Comparison of ENCODE assay signal across 19 cellular contexts in the genomic region with DNA sequence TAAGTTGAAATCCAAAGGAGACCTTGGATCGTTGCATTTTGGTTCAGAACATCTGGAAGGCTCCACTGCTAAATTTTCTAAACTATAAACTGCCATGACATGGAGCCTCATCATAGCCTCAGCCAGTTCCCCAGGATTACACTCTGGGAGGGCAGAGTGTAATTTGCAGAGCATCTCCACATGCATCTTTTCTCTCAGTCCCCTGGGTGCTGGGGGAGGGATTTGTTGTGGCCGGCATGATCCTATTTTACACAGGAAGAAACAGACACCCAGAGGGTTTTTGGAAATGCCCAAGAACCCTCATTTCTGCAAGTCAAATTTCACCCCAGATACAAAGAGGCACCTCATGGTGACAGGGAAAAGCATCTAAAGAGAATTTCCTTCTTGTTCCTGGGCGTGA. TPM values are rescaled to one million over a fixed set of nuclear protein-coding genes. Genes with fewer than 3 reads are reported as not detected.
A peak's percentile ranks its signal among the peaks of the same experiment; 100 is the strongest.
DNase-seq lines count a peak whose midpoint lies in the region; ATAC-seq and TF ChIP-seq lines count a peak whose summit lies in the region.
"Had no signal": no experiment of that assay in that cellular context is flagged by ENCODE, and none has a peak within 500 bp of the region (broad histone marks: within the 10 kb centered on the region; RNA-seq: fewer than 3 reads in every experiment).

No MANE protein-coding gene starts in this region.

- H3K36me3 Mint-ChIP-seq in CD4-positive, alpha-beta T cell (ENCODE audit: low read depth) = no peaks in the 10 kb centered on the region
- no peaks in the 10 kb centered on the region for H3K36me3 Mint-ChIP-seq in natural killer cell treated with Interleukin-12 subunit alpha and Interleukin-12 subunit beta and Interleukin-15 and Interleukin-18, amount 100 ng/mL, for 72 hours

- no peak overlapping the region for H3K27ac Mint-ChIP-seq in CD4-positive, alpha-beta T cell
- no peak overlapping the region for H3K27ac Mint-ChIP-seq in natural killer cell treated with Interleukin-12 subunit alpha and Interleukin-12 subunit beta and Interleukin-15 and Interleukin-18, amount 100 ng/mL, for 72 hours

- peak overlapping the region; percentile 85 for H3K4me3 Mint-ChIP-seq in CD4-positive, alpha-beta T cell
- peak overlapping the region; percentile 78 for H3K4me3 Mint-ChIP-seq in natural killer cell treated with Interleukin-12 subunit alpha and Interleukin-12 subunit beta and Interleukin-15 and Interleukin-18, amount 100 ng/mL, for 72 hours

- H3K4me1 Mint-ChIP-seq in CD4-positive, alpha-beta T cell (ENCODE audit: low read depth) = peaks cover 19% of the 10 kb centered on the region
- H3K4me1 Mint-ChIP-seq in natural killer cell treated with Interleukin-12 subunit alpha and Interleukin-12 subunit beta and Interleukin-15 and Interleukin-18, amount 100 ng/mL, for 72 hours (ENCODE audit: low read depth in 2 of 2) = peaks cover 22 to 37% of the 10 kb centered on the region in 2 donors

- no peak for ATAC-seq in CD4-positive, alpha-beta T cell (ENCODE audit: poor library complexity)
- ATAC-seq in natural killer cell treated with Interleukin-12 subunit alpha and Interleukin-12 subunit beta and Interleukin-15 and Interleukin-18, amount 100 ng/mL, for 72 hours = no peak
- ATAC-seq: left ventricle myocardium superior had no signal

- no peak overlapping the region for H3K4me3 ChIP-seq in tibial nerve
- H3K4me3 ChIP-seq: prostate gland, smooth muscle cell had no signal

- TF ChIP-seq POLR2A in tibial nerve (IDR thresholded peaks at IDR 0.05) = no peak

- peaks cover 43% of the 10 kb centered on the region for H3K27me3 Mint-ChIP-seq in CD4-positive, alpha-beta T cell
- H3K27me3 Mint-ChIP-seq in natural killer cell treated with Interleukin-12 subunit alpha and Interleukin-12 subunit beta and Interleukin-15 and Interleukin-18, amount 100 ng/mL, for 72 hours = peaks cover 1 to 4% of the 10 kb centered on the region in 2 donors

- no peaks in the 10 kb centered on the region for H3K9me3 Mint-ChIP-seq in CD4-positive, alpha-beta T cell
- H3K9me3 Mint-ChIP-seq in natural killer cell treated with Interleukin-12 subunit alpha and Interleukin-12 subunit beta and Interleukin-15 and Interleukin-18, amount 100 ng/mL, for 72 hours = no peaks in the 10 kb centered on the region

- peaks cover 15% of the 10 kb centered on the region for H3K27me3 ChIP-seq in CD4-positive, alpha-beta T cell (ENCODE audit: control insufficient read depth, insufficient read depth, low read length)
- H3K27me3 ChIP-seq in tibial nerve = no peaks in the 10 kb centered on the region

- intact Hi-C loops in CD4-positive, alpha-beta T cell (cut with DNase I, micrococcal nuclease) = no loop called here

- CTCF ChIA-PET in CD4-positive, alpha-beta T cell (lab: Charles Lee) = no interaction called here

- H3K4me1 ChIP-seq in tibial nerve = peaks cover 0 to 61% (median 33%) of the 10 kb centered on the region in 4 donors
- H3K4me1 ChIP-seq: prostate gland had no signal

- H3K9me3 ChIP-seq in CD4-positive, alpha-beta T cell (ENCODE audit: control insufficient read depth, low read length) = no peaks in the 10 kb centered on the region
- H3K9me3 ChIP-seq in KOPT-K1 (ENCODE audit: insufficient read depth, low read length, poor library complexity, severe bottlenecking) = no peaks in the 10 kb centered on the region
- no peaks in the 10 kb centered on the region for H3K9me3 ChIP-seq in tibial nerve
- H3K9me3 ChIP-seq: prostate gland, SJCRH30 had no signal

- TF ChIP-seq CTCF in CD4-positive, alpha-beta T cell (IDR thresholded peaks at IDR 0.05) = no peak
- no peak for TF ChIP-seq CTCF in tibial nerve (IDR thresholded peaks at IDR 0.05)

- no peak overlapping the region for H3K27ac ChIP-seq in CD4-positive, alpha-beta T cell (ENCODE audit: low read depth, low read length)
- H3K27ac ChIP-seq in KOPT-K1 (ENCODE audit: low read depth, low read length, poor library complexity, severe bottlenecking) = peak overlapping the region; percentile 12
- H3K27ac ChIP-seq in cingulate gyrus (ENCODE audit: low read depth, low read length) = peak overlapping the region; percentile 99
- no peak overlapping the region for H3K27ac ChIP-seq in tibial nerve
- H3K27ac ChIP-seq: SJCRH30 had no signal

- H3K36me3 ChIP-seq in KOPT-K1 (ENCODE audit: insufficient read depth, low read length) (no peaks in the 10 kb centered on the region), tibial nerve (no peaks in the 10 kb centered on the region)
- H3K36me3 ChIP-seq: prostate gland, SJCRH30 had no signal

- 71 to 86% methylated on average over 3 of the region's 3 CpGs for WGBS in tibial nerve, 2 donors

- no peak for DNase-seq in CD4-positive, alpha-beta T cell
- DNase-seq in natural killer cell treated with Interleukin-12 subunit alpha and Interleukin-12 subunit beta and Interleukin-15 and Interleukin-18, amount 100 ng/mL, for 72 hours (ENCODE audit: low spot score) = no peak
- no peak for DNase-seq in cortex of kidney (lab: John Stamatoyannopoulos, UW)
- DNase-seq in NCI-H1048 (lab: John Stamatoyannopoulos, UW) = no peak
- DNase-seq in NCI-H226 = no peak
- no peak for DNase-seq in tibial nerve (ENCODE audit: low spot score in 2 of 2)
- DNase-seq: cerebellar nuclear complex, foreskin melanocyte, IMR-90, left ventricle myocardium superior, NCI-H2081, OCI-M1, T1000, trophoblast cell had no signal

- no peak for TF ChIP-seq EP300 in tibial nerve (IDR thresholded peaks at IDR 0.05)

- POLR2A ChIA-PET in CD4-positive, alpha-beta T cell (lab: Charles Lee) = interaction anchor here (0.8 kb wide), 1 partner anchor 41 kb away, joined by 3 read pairs; a partner anchor contains a TSS

RNA-seq across cellular contexts. Expression of a gene that starts 40.9 kb away (rescaled TPM):
- total RNA-seq in CD4-positive, alpha-beta T cell = 10 to 100 TPM; 45.3 to 49.2 TPM
- 10 to 100 TPM; 22.3 to 48.6 TPM for total RNA-seq in natural killer cell treated with Interleukin-12 subunit alpha and Interleukin-12 subunit beta and Interleukin-15 and Interleukin-18, amount 100 ng/mL, for 72 hours
- 100 to 1,000 TPM in 2 of 4 donors, 10 to 100 TPM in 2; 68.0 to 123 (median 86.5) TPM for total RNA-seq in tibial nerve

Comparison
In these comparisons a context has a peak if more than half of its experiments do, and no peak if none do; other contexts are left out.
1. H3K27ac ChIP-seq: peak in KOPT-K1 (single experiment) and cingulate gyrus (single experiment); none in CD4-positive, alpha-beta T cell (single experiment) and tibial nerve (0 of 4).